Comparison of ENCODE assay signal across 17 cellular contexts in genomic region chr22:40967120-40967760, GRCh38.
"Had no signal": no experiment of that assay in that cellular context is flagged by ENCODE, and none has a peak within 500 bp of the region (broad histone marks: within the 10 kb centered on the region; RNA-seq: fewer than 3 reads in every experiment).

No MANE protein-coding gene starts in this region.

- H3K27ac Mint-ChIP-seq: progenitor cell of endocrine pancreas had no signal

- H3K9me3 Mint-ChIP-seq: activated naive CD4-positive, alpha-beta T cell treated with anti-CD3 and anti-CD28 coated beads, Interleukin-2, amount 10 ng/mL, durations not matched to agents 7 days and 5 days; brain; central memory CD8-positive, alpha-beta T cell; effector memory CD8-positive, alpha-beta T cell had no signal

- DNase-seq: activated CD4-positive, alpha-beta T cell treated with anti-CD3 and anti-CD28 coated beads for 48 hours; activated CD8-positive, alpha-beta memory T cell treated with anti-CD3 and anti-CD28 coated beads, Interleukin-2, amount 50 U/mL, for 48 hours; activated CD8-positive, alpha-beta T cell treated with anti-CD3 and anti-CD28 coated beads, Interleukin-2, amount 10 ng/mL, durations not matched to agents 7 days and 5 days; activated naive CD4-positive, alpha-beta T cell treated with anti-CD3 and anti-CD28 coated beads, Interleukin-2, amount 10 ng/mL, durations not matched to agents 7 days and 5 days; amygdala; cortex of kidney; effector memory CD8-positive, alpha-beta T cell; foreskin keratinocyte; heart left ventricle; mesendoderm; right cardiac atrium; stimulated activated naive CD4-positive, alpha-beta T cell had no signal

- H3K4me3 ChIP-seq: heart left ventricle, left lung, smooth muscle cell had no signal

- H3K27me3 ChIP-seq: foreskin keratinocyte, heart left ventricle, left lung had no signal

- H3K27me3 Mint-ChIP-seq: activated naive CD4-positive, alpha-beta T cell treated with anti-CD3 and anti-CD28 coated beads, Interleukin-2, amount 10 ng/mL, durations not matched to agents 7 days and 5 days; brain; central memory CD8-positive, alpha-beta T cell; effector memory CD8-positive, alpha-beta T cell; progenitor cell of endocrine pancreas had no signal

- H3K9me3 ChIP-seq: heart left ventricle, left lung had no signal

- H3K27ac ChIP-seq: foreskin keratinocyte had no signal

- H3K4me1 Mint-ChIP-seq: brain had no signal

- H3K4me1 ChIP-seq: foreskin keratinocyte had no signal

- ATAC-seq: activated CD8-positive, alpha-beta T cell treated with anti-CD3 and anti-CD28 coated beads, Interleukin-2, amount 10 ng/mL, durations not matched to agents 7 days and 5 days; effector memory CD8-positive, alpha-beta T cell; foreskin keratinocyte; right cardiac atrium had no signal

- H3K4me3 Mint-ChIP-seq: activated CD8-positive, alpha-beta T cell treated with anti-CD3 and anti-CD28 coated beads, Interleukin-2, amount 10 ng/mL, durations not matched to agents 7 days and 5 days; activated naive CD4-positive, alpha-beta T cell treated with anti-CD3 and anti-CD28 coated beads, Interleukin-2, amount 10 ng/mL, durations not matched to agents 7 days and 5 days; brain; central memory CD8-positive, alpha-beta T cell; effector memory CD8-positive, alpha-beta T cell had no signal
